Comparison of ENCODE assay signal across 1 cellular context in the genomic region with DNA sequence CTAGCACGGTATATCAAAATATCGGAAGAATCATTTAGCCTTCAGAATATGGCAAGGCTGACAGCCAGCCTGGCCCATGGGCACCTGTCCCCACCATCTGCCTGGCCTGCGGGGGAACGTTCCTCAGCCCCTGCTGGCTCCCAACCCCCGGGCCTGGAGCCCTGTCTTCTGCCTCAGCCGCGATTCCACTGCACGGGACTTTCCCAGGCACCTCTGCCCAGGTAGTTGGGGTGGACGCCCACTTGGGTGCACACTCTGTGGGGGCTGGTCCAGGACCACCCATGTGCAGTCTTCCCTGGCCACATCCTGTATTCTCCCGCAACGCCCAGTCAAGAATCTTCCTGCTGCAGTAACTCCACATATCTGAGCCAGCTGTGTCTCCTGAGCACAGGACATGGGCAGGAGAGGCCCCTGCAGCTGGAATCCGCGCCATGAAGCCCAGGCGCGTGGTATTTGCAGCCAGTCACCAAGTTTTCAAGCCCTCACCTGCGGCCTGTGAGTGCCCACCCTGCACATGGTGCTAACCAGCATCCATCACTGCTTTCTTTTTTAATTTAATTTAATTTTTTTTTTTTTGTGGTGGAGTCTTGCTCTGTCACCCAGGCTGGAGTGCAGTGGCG.
TF ChIP-seq lines count a peak whose summit lies in the region.

No MANE protein-coding gene starts in this region.

TF ChIP-seq in HepG2, 621 proteins besides CTCF, POLR2A, EP300 and RAD21 (continued from another document):
- TF ChIP-seq, protein P1, sequence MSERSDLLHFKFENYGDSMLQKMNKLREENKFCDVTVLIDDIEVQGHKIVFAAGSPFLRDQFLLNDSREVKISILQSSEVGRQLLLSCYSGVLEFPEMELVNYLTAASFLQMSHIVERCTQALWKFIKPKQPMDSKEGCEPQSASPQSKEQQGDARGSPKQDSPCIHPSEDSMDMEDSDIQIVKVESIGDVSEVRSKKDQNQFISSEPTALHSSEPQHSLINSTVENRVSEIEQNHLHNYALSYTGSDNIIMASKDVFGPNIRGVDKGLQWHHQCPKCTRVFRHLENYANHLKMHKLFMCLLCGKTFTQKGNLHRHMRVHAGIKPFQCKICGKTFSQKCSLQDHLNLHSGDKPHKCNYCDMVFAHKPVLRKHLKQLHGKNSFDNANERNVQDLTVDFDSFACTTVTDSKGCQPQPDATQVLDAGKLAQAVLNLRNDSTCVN (CRISPR knock-in tag; IDR thresholded peaks at IDR 0.05; ENCODE audit: borderline replicate concordance), result no peak
- TF ChIP-seq ZC3H13 (CRISPR knock-in tag; IDR thresholded peaks at IDR 0.05) (no peak), ZBTB1 (CRISPR knock-in tag; IDR thresholded peaks at IDR 0.05; ENCODE audit: borderline replicate concordance) (no peak), MBD4 (IDR thresholded peaks at IDR 0.05; ENCODE audit: borderline replicate concordance, low read length) (no peak), SP4 (CRISPR knock-in tag; IDR thresholded peaks at IDR 0.05) (no peak), ZKSCAN8 (CRISPR knock-in tag; IDR thresholded peaks at IDR 0.05; ENCODE audit: borderline replicate concordance) (no peak), ZNF207 (IDR thresholded peaks at IDR 0.05; ENCODE audit: borderline replicate concordance) (no peak), ASH2L (IDR thresholded peaks at IDR 0.05; ENCODE audit: insufficient read length, low read depth, low read length) (no peak), KDM4B (CRISPR knock-in tag; IDR thresholded peaks at IDR 0.05) (no peak), FOXO1 (CRISPR knock-in tag; IDR thresholded peaks at IDR 0.05) (no peak), CENPT (CRISPR knock-in tag; IDR thresholded peaks at IDR 0.05; ENCODE audit: low read depth) (no peak), PTBP1 (IDR thresholded peaks at IDR 0.05; ENCODE audit: low read depth, low read length, poor library complexity, severe bottlenecking) (no peak)
- TF ChIP-seq, protein P2, sequence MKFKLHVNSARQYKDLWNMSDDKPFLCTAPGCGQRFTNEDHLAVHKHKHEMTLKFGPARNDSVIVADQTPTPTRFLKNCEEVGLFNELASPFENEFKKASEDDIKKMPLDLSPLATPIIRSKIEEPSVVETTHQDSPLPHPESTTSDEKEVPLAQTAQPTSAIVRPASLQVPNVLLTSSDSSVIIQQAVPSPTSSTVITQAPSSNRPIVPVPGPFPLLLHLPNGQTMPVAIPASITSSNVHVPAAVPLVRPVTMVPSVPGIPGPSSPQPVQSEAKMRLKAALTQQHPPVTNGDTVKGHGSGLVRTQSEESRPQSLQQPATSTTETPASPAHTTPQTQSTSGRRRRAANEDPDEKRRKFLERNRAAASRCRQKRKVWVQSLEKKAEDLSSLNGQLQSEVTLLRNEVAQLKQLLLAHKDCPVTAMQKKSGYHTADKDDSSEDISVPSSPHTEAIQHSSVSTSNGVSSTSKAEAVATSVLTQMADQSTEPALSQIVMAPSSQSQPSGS (CRISPR knock-in tag; IDR thresholded peaks at IDR 0.05), result no peak
